Comparison of ENCODE assay signal across 8 cellular contexts in the genomic region with DNA sequence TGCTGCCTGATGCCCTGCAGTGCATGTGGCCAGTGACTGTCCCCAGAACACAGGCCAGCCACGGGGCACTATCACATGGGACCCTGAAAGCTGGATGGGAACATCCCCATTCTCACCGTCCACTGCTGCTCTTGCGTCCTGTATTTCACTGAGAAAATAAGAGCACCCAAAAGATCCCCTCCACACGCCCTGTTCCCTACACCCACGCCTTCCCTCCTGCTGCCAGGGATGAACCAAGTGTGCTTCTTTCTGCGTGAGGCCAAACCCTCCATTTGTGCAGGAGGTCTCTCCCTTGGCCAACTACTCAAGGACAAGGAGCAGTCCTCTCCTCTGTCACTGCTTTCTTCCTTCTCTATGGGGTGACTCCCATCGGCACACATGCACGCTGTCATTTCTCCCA. TPM values are rescaled to one million over a fixed set of nuclear protein-coding genes. Genes with fewer than 3 reads are reported as not detected.
A peak's percentile ranks its signal among the peaks of the same experiment; 100 is the strongest.
DNase-seq lines count a peak whose midpoint lies in the region; ATAC-seq, FAIRE-seq and TF ChIP-seq lines count a peak whose summit lies in the region.
"Not testable (repeated sequence)": the region's sequence is repeated elsewhere in the genome, so short reads cannot be mapped to it uniquely, and the experiment has no call there.

No MANE protein-coding gene starts in this region.

- in situ Hi-C loops in HepG2 (cut with HindIII; ENCODE audit: extremely low pct_ligation_motif_present, low pct_unique_long_range_greater_than_20kb), result not testable (repeated sequence)

- not testable (repeated sequence) for ATAC-seq in activated T-helper 17 cell treated with anti-CD3 and anti-CD28 coated beads, Interleukin-2, amount 50 U/mL, for 72 hours (replicated peaks); sciatic nerve; stimulated activated naive CD8-positive, alpha-beta T cell treated with anti-CD3 and anti-CD28 coated beads, Interleukin-15, amount 100 ng/mL, for 72 hours
- peak; percentile 9; the same call in 1 of the 3 replicates for ATAC-seq in HepG2

- not testable (repeated sequence) for H3K4me3 Mint-ChIP-seq in Caco-2 (ENCODE audit: unreplicated experiment); activated T-helper 17 cell treated with anti-CD3 and anti-CD28 coated beads, Interleukin-2, amount 50 U/mL, for 72 hours; stimulated activated naive CD8-positive, alpha-beta T cell treated with anti-CD3 and anti-CD28 coated beads, Interleukin-15, amount 100 ng/mL, for 72 hours
- peak overlapping the region; percentile 5 for H3K4me3 Mint-ChIP-seq in endothelial cell (ENCODE audit: unreplicated experiment)

- H4K20me1 ChIP-seq in BLaER1 treated with 17β-estradiol and CSF1 and Interleukin-3, amounts not matched to agents 10 nM and 100 nM, result peaks cover 0 to 50% (median 0%) of the 10 kb centered on the region in 11 experiments; a peak in 6 of 22 replicates
- not testable (repeated sequence) for H4K20me1 ChIP-seq in OCI-LY7 (ENCODE audit: insufficient read depth, low read length); HepG2 (ENCODE audit: insufficient read depth, low read length)

- not testable (repeated sequence) for H3K9me3 ChIP-seq in BLaER1 treated with 17β-estradiol and CSF1 and Interleukin-3, amounts not matched to agents 10 nM and 100 nM (replicated peaks in 1 of 11); Caco-2; OCI-LY7 (ENCODE audit: low read length); HepG2 (ENCODE audit: low read length)

- not testable (repeated sequence) for H3K4me3 ChIP-seq in BLaER1 treated with 17β-estradiol and CSF1 and Interleukin-3, amounts not matched to agents 10 nM and 100 nM; Caco-2 (ENCODE audit: low read depth, low read length); OCI-LY7 (ENCODE audit: low read depth, low read length, poor library complexity, severe bottlenecking); HepG2 (replicated peaks in 1 of 3; ENCODE audit: insufficient read depth in 1 of 3, low read depth in 2 of 3, low read length in 3 of 3)

- not testable (repeated sequence) for BruUV-seq in Caco-2 (replicated peaks; lab: Mats Ljungman, UMichigan); OCI-LY7 (replicated peaks; lab: Mats Ljungman, UMichigan); HepG2 (replicated peaks; lab: Mats Ljungman, UMichigan)

- intact Hi-C loops in Caco-2 (cut with micrococcal nuclease; ENCODE audit: unreplicated experiment); OCI-LY7 (cut with micrococcal nuclease; ENCODE audit: unreplicated experiment); HepG2 (cut with micrococcal nuclease; ENCODE audit: unreplicated experiment); sciatic nerve (cut with DNase I): not testable (repeated sequence)

- 99% methylated on average over 7 of the region's 8 CpGs for WGBS in HepG2 (ENCODE audit: low lambda C conversion rate)

- H3K27me3 Mint-ChIP-seq in Caco-2 (ENCODE audit: insufficient read depth, unreplicated experiment); activated T-helper 17 cell treated with anti-CD3 and anti-CD28 coated beads, Interleukin-2, amount 50 U/mL, for 72 hours; endothelial cell (ENCODE audit: unreplicated experiment); stimulated activated naive CD8-positive, alpha-beta T cell treated with anti-CD3 and anti-CD28 coated beads, Interleukin-15, amount 100 ng/mL, for 72 hours: not testable (repeated sequence)

- not testable (repeated sequence) for TF ChIP-seq EP300 in HepG2 (IDR thresholded peaks at IDR 0.05; ENCODE audit: low read depth in 2 of 2, low read length in 2 of 2); HepG2 (CRISPR knock-in tag; IDR thresholded peaks at IDR 0.05; ENCODE audit: borderline replicate concordance)

- not testable (repeated sequence) for H3K4me1 Mint-ChIP-seq in Caco-2 (ENCODE audit: low read depth, unreplicated experiment); activated T-helper 17 cell treated with anti-CD3 and anti-CD28 coated beads, Interleukin-2, amount 50 U/mL, for 72 hours; endothelial cell (ENCODE audit: unreplicated experiment); stimulated activated naive CD8-positive, alpha-beta T cell treated with anti-CD3 and anti-CD28 coated beads, Interleukin-15, amount 100 ng/mL, for 72 hours

- CTCF ChIA-PET in Caco-2 (lab: Charles Lee); OCI-LY7 (lab: Charles Lee; ENCODE audit: unreplicated experiment); HepG2 (lab: Yijun Ruan, JAX; ENCODE audit: low intra/inter-chr PET ratio, low total read pairs): not testable (repeated sequence)

- H2AFZ ChIP-seq in OCI-LY7 (ENCODE audit: low read length); HepG2 (ENCODE audit: low read length): not testable (repeated sequence)

- not testable (repeated sequence) for DNase-seq in Caco-2; OCI-LY7 (ENCODE audit: low spot score); endothelial cell (ENCODE audit: low spot score); HepG2 (ENCODE audit: low spot score); stimulated activated naive CD8-positive, alpha-beta T cell treated with anti-CD3 and anti-CD28 coated beads, Interleukin-15, amount 100 ng/mL, for 72 hours
- peak; percentile 1 for DNase-seq in sciatic nerve (ENCODE audit: low spot score)

- H3K4me2 ChIP-seq in BLaER1 treated with 17β-estradiol and CSF1 and Interleukin-3, amounts not matched to agents 10 nM and 100 nM, result peak overlapping the region in 10 of 11 experiments; percentile 24 to 83 (median 73); a peak in 18 of 22 replicates
- H3K4me2 ChIP-seq in OCI-LY7 (ENCODE audit: low read length), result peak overlapping the region; percentile 83
- H3K4me2 ChIP-seq in HepG2 (ENCODE audit: low read depth, low read length), result not testable (repeated sequence)

- not testable (repeated sequence) for TF ChIP-seq POLR2A in HepG2 (IDR thresholded peaks at IDR 0.05; ENCODE audit: insufficient read depth in 1 of 2, low read depth in 2 of 2, low read length in 2 of 2)

- H3K9me3 Mint-ChIP-seq in Caco-2 (ENCODE audit: unreplicated experiment); activated T-helper 17 cell treated with anti-CD3 and anti-CD28 coated beads, Interleukin-2, amount 50 U/mL, for 72 hours; endothelial cell (ENCODE audit: unreplicated experiment); stimulated activated naive CD8-positive, alpha-beta T cell treated with anti-CD3 and anti-CD28 coated beads, Interleukin-15, amount 100 ng/mL, for 72 hours: not testable (repeated sequence)

- H3K36me3 ChIP-seq in BLaER1 treated with 17β-estradiol and CSF1 and Interleukin-3, amounts not matched to agents 10 nM and 100 nM, result peaks cover 7 to 47% (median 16%) of the 10 kb centered on the region in 11 experiments; a peak in 14 of 22 replicates
- not testable (repeated sequence) for H3K36me3 ChIP-seq in Caco-2 (ENCODE audit: control insufficient read depth, insufficient read depth, low read length); OCI-LY7 (ENCODE audit: insufficient read depth, low read length); HepG2 (replicated peaks in 1 of 2; ENCODE audit: control insufficient read depth in 1 of 2, insufficient read depth in 2 of 2, low read length in 2 of 2)

- TF ChIP-seq RAD21 in HepG2 (CRISPR knock-in tag; IDR thresholded peaks at IDR 0.05), result not testable (repeated sequence)

- H3K27me3 ChIP-seq in BLaER1 treated with 17β-estradiol and CSF1 and Interleukin-3, amounts not matched to agents 10 nM and 100 nM; Caco-2 (replicated peaks; ENCODE audit: control insufficient read depth, insufficient read depth, low read length); HepG2 (ENCODE audit: control insufficient read depth in 1 of 2, insufficient read depth in 2 of 2, low read length in 2 of 2): not testable (repeated sequence)

- peaks cover 11 to 95% (median 89%) of the 10 kb centered on the region in 10 experiments; a peak in 18 of 20 replicates for H3K4me1 ChIP-seq in BLaER1 treated with 17β-estradiol and CSF1 and Interleukin-3, amounts not matched to agents 10 nM and 100 nM
- H3K4me1 ChIP-seq in Caco-2; HepG2 (ENCODE audit: insufficient read depth, low read length): not testable (repeated sequence)
- peaks cover 33% of the 10 kb centered on the region for H3K4me1 ChIP-seq in OCI-LY7 (ENCODE audit: insufficient read depth, low read length, poor library complexity, severe bottlenecking)

- peak overlapping the region in 2 of 11 experiments; percentile 87 to 97; a peak in 4 of 22 replicates for H3K27ac ChIP-seq in BLaER1 treated with 17β-estradiol and CSF1 and Interleukin-3, amounts not matched to agents 10 nM and 100 nM
- H3K27ac ChIP-seq in OCI-LY7 (ENCODE audit: low read depth, low read length, poor library complexity, severe bottlenecking); HepG2 (ENCODE audit: extremely low read length, insufficient read depth, low read length): not testable (repeated sequence)

- TF ChIP-seq CTCF in Caco-2 (IDR thresholded peaks at IDR 0.05; ENCODE audit: insufficient read depth in 1 of 2, low read depth in 1 of 2, low read length in 1 of 2, severe bottlenecking in 1 of 2, unreplicated experiment in 1 of 2); OCI-LY7 (conservative IDR thresholded peaks at IDR 0.05; ENCODE audit: low read length); endothelial cell (IDR thresholded peaks at IDR 0.05; ENCODE audit: unreplicated experiment); HepG2 (CRISPR knock-in tag; IDR thresholded peaks at IDR 0.05): not testable (repeated sequence)

- H3K27ac Mint-ChIP-seq in Caco-2 (ENCODE audit: unreplicated experiment) (peak overlapping the region; percentile 37), endothelial cell (ENCODE audit: unreplicated experiment) (peak overlapping the region; percentile 19)
- peak overlapping the region; percentile 38 for H3K27ac Mint-ChIP-seq in activated T-helper 17 cell treated with anti-CD3 and anti-CD28 coated beads, Interleukin-2, amount 50 U/mL, for 72 hours
- H3K27ac Mint-ChIP-seq in stimulated activated naive CD8-positive, alpha-beta T cell treated with anti-CD3 and anti-CD28 coated beads, Interleukin-15, amount 100 ng/mL, for 72 hours, result peak overlapping the region; percentile 14 to 35

- POLR2A ChIA-PET in Caco-2 (lab: Charles Lee); OCI-LY7 (lab: Charles Lee); HepG2 (lab: Yijun Ruan, JAX): not testable (repeated sequence)

- H3K79me2 ChIP-seq in OCI-LY7 (ENCODE audit: insufficient read depth, low read depth, low read length); HepG2 (ENCODE audit: insufficient read depth, low read length): not testable (repeated sequence)

- H3K9me2 ChIP-seq in OCI-LY7 (ENCODE audit: insufficient read depth, low read length), result not testable (repeated sequence)

- not testable (repeated sequence) for H3K9ac ChIP-seq in BLaER1 treated with 17β-estradiol and CSF1 and Interleukin-3, amounts not matched to agents 10 nM and 100 nM; HepG2 (ENCODE audit: insufficient read depth, low read depth, low read length)

- not testable (repeated sequence) for H3K36me3 Mint-ChIP-seq in Caco-2 (ENCODE audit: insufficient read depth, unreplicated experiment)
- H3K36me3 Mint-ChIP-seq in activated T-helper 17 cell treated with anti-CD3 and anti-CD28 coated beads, Interleukin-2, amount 50 U/mL, for 72 hours (ENCODE audit: low read depth), result peaks cover 41% of the 10 kb centered on the region
- H3K36me3 Mint-ChIP-seq in endothelial cell (ENCODE audit: low read depth, unreplicated experiment), result peaks cover 14% of the 10 kb centered on the region

- FAIRE-seq in HepG2 (lab: Jason Lieb, UNC), result not testable (repeated sequence)

RNA-seq across cellular contexts. Expression of gene ARHGAP27, which starts 21.7 kb away (rescaled TPM):
- total RNA-seq in Caco-2 (2022) (35.9 and 40.2 TPM in 2 replicates), OCI-LY7 (2022) (56.8 and 62.7 TPM in 2 replicates), endothelial cell (ENCODE audit: unreplicated experiment) (155 TPM), HepG2 (2016; rRNA removed; fragmentation: Illumina TruSeq; extraction: Trizol) (7.8 and 18.9 TPM in 2 replicates), sciatic nerve (30.6 TPM)
- 55.5 and 66.1 TPM in 2 replicates for total RNA-seq in OCI-LY7 (2014; rRNA removed; shearing (Covaris generic))
- total RNA-seq in activated T-helper 17 cell treated with anti-CD3 and anti-CD28 coated beads, Interleukin-2, amount 50 U/mL, for 72 hours, result 10 to 100 TPM; 54.5 to 55.5 TPM
- total RNA-seq in HepG2 (2016; cell fraction: cytosol; rRNA removed; fragmentation: Illumina TruSeq; extraction: Trizol; ENCODE audit: low read depth), result 4.4 and 4.5 TPM in 2 replicates
- 6.7 and 19.6 TPM in 2 replicates for total RNA-seq in HepG2 (2016; cell fraction: insoluble cytoplasmic fraction; rRNA removed; fragmentation: Illumina TruSeq; extraction: Trizol)
- total RNA-seq in HepG2 (2016; cell fraction: membrane; rRNA removed; fragmentation: Illumina TruSeq; extraction: Trizol), result 5.4 and 5.6 TPM in 2 replicates
- total RNA-seq in HepG2 (2016; cell fraction: nucleus; rRNA removed; fragmentation: Illumina TruSeq; extraction: Trizol), result 23.4 and 28.4 TPM in 2 replicates
- 15.5 and 20.0 TPM in 2 replicates for polyA plus RNA-seq in HepG2 (2011; rRNA removed)
- polyA plus RNA-seq in HepG2 (2011; cell fraction: cytosol; rRNA removed), result 5.4 and 8.7 TPM in 2 replicates
- 141 and 178 TPM in 2 replicates for polyA plus RNA-seq in HepG2 (2011; cell fraction: nucleus; rRNA removed)
- polyA plus RNA-seq in HepG2 (2012), result 6.9 and 8.4 TPM in 2 replicates
- 1.1 and 1.5 TPM in 2 replicates for polyA plus RNA-seq in HepG2 (2016; cell fraction: cytosol; fragmentation: Illumina TruSeq; extraction: Trizol; ENCODE audit: low read depth)
- 8.6 and 9.5 TPM in 2 replicates for polyA plus RNA-seq in HepG2 (2016; cell fraction: insoluble cytoplasmic fraction; fragmentation: Illumina TruSeq; extraction: Trizol; ENCODE audit: low read depth)
- 2.5 and 2.7 TPM in 2 replicates for polyA plus RNA-seq in HepG2 (2016; cell fraction: membrane; fragmentation: Illumina TruSeq; extraction: Trizol; ENCODE audit: low read depth)
- 67.3 and 73.4 TPM in 2 replicates for polyA plus RNA-seq in HepG2 (2016; cell fraction: nucleus; fragmentation: Illumina TruSeq; extraction: Trizol; ENCODE audit: insufficient read depth, low read depth)
- polyA minus RNA-seq in HepG2 (2011; rRNA and poly(A)+ RNA removed; ENCODE audit: low replicate concordance), result 17.3 and 32.8 TPM in 2 replicates
- 4.6 and 4.8 TPM in 2 replicates for polyA minus RNA-seq in HepG2 (2011; cell fraction: cytosol; rRNA and poly(A)+ RNA removed)
- 26.1 and 28.0 TPM in 2 replicates for polyA minus RNA-seq in HepG2 (2011; cell fraction: nucleus; rRNA and poly(A)+ RNA removed)

RNA-seq across cellular contexts. Expression of gene PLEKHM1, which starts 36.2 kb away (rescaled TPM):
- 30.4 and 36.8 TPM in 2 replicates for total RNA-seq in Caco-2 (2022)
- 6.5 and 11.8 TPM in 2 replicates for total RNA-seq in OCI-LY7 (2014; rRNA removed; shearing (Covaris generic))
- total RNA-seq in OCI-LY7 (2022), result 29.3 and 36.7 TPM in 2 replicates
- 10 to 100 TPM; 29.5 to 31.2 TPM for total RNA-seq in activated T-helper 17 cell treated with anti-CD3 and anti-CD28 coated beads, Interleukin-2, amount 50 U/mL, for 72 hours
- total RNA-seq in endothelial cell (ENCODE audit: unreplicated experiment), result 46.6 TPM
- total RNA-seq in HepG2 (2016; rRNA removed; fragmentation: Illumina TruSeq; extraction: Trizol), result 7.1 and 7.6 TPM in 2 replicates
- 48.6 and 52.8 TPM in 2 replicates for total RNA-seq in HepG2 (2016; cell fraction: cytosol; rRNA removed; fragmentation: Illumina TruSeq; extraction: Trizol; ENCODE audit: low read depth)
- total RNA-seq in HepG2 (2016; cell fraction: insoluble cytoplasmic fraction; rRNA removed; fragmentation: Illumina TruSeq; extraction: Trizol), result 6.8 and 8.8 TPM in 2 replicates
- 15.5 and 18.1 TPM in 2 replicates for total RNA-seq in HepG2 (2016; cell fraction: membrane; rRNA removed; fragmentation: Illumina TruSeq; extraction: Trizol)
- 8.8 and 9.0 TPM in 2 replicates for total RNA-seq in HepG2 (2016; cell fraction: nucleus; rRNA removed; fragmentation: Illumina TruSeq; extraction: Trizol)
- polyA plus RNA-seq in HepG2 (2011; rRNA removed), result 13.5 and 14.6 TPM in 2 replicates
- polyA plus RNA-seq in HepG2 (2011; cell fraction: cytosol; rRNA removed), result 5.3 and 7.9 TPM in 2 replicates
- 24.7 and 25.8 TPM in 2 replicates for polyA plus RNA-seq in HepG2 (2011; cell fraction: nucleus; rRNA removed)
- 5.7 and 11.4 TPM in 2 replicates for polyA plus RNA-seq in HepG2 (2012)
- polyA plus RNA-seq in HepG2 (2016; cell fraction: cytosol; fragmentation: Illumina TruSeq; extraction: Trizol; ENCODE audit: low read depth), result 0.94 and 1.7 TPM in 2 replicates
- 4.7 and 7.1 TPM in 2 replicates for polyA plus RNA-seq in HepG2 (2016; cell fraction: insoluble cytoplasmic fraction; fragmentation: Illumina TruSeq; extraction: Trizol; ENCODE audit: low read depth)
- polyA plus RNA-seq in HepG2 (2016; cell fraction: membrane; fragmentation: Illumina TruSeq; extraction: Trizol; ENCODE audit: low read depth), result 3.2 and 3.4 TPM in 2 replicates
- 12.1 and 12.9 TPM in 2 replicates for polyA plus RNA-seq in HepG2 (2016; cell fraction: nucleus; fragmentation: Illumina TruSeq; extraction: Trizol; ENCODE audit: insufficient read depth, low read depth)
- 64.3 and 116 TPM in 2 replicates for polyA minus RNA-seq in HepG2 (2011; rRNA and poly(A)+ RNA removed; ENCODE audit: low replicate concordance)
- polyA minus RNA-seq in HepG2 (2011; cell fraction: cytosol; rRNA and poly(A)+ RNA removed), result 15.4 and 23.1 TPM in 2 replicates
- 22.1 and 31.3 TPM in 2 replicates for polyA minus RNA-seq in HepG2 (2011; cell fraction: nucleus; rRNA and poly(A)+ RNA removed)
- 56.6 TPM for total RNA-seq in sciatic nerve
